16 cellular contexts compared by ENCODE assay signal in the genomic region with DNA sequence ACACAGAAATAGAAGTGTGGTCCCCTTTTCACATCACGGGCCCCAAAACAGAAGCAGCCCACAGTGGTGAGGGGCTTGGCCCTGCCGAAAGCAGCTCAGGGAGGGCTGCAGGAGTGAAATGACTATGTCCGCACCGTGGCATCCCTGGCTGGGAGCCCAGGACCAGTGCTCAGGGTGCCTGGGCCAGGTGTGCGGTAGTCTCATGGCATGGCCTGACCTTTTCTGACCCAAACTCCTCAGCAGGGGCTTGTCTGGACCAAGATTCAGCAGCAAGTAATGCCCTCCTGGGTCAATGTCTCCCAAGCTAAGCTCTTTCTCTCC.
DNase-seq lines count a peak whose midpoint lies in the region; ATAC-seq and TF ChIP-seq lines count a peak whose summit lies in the region.
"Had no signal": no experiment of that assay in that cellular context is flagged by ENCODE, and none has a peak within 500 bp of the region (broad histone marks: within the 10 kb centered on the region; RNA-seq: fewer than 3 reads in every experiment).

No MANE protein-coding gene starts in this region.

- no peaks in the 10 kb centered on the region for H3K36me3 ChIP-seq in HUES6 (ENCODE audit: control insufficient read depth, insufficient read depth, low read length)
- H3K36me3 ChIP-seq in mesendoderm (ENCODE audit: control insufficient read depth, insufficient read depth, low read length): no peaks in the 10 kb centered on the region
- no peaks in the 10 kb centered on the region for H3K36me3 ChIP-seq in tibial artery

- H3K56ac ChIP-seq in mesendoderm (ENCODE audit: low read length): peak overlapping the region; percentile 62

- H3K27me3 ChIP-seq in HUES6 (ENCODE audit: control insufficient read depth, insufficient read depth, low read length) (no peaks in the 10 kb centered on the region), mesendoderm (ENCODE audit: insufficient read depth, low read length, poor library complexity) (no peaks in the 10 kb centered on the region), tibial artery (peaks cover 0 to 13% of the 10 kb centered on the region in 2 donors)

- H2BK5ac ChIP-seq in mesendoderm (ENCODE audit: low read length): peak overlapping the region; percentile 47

- H2AK5ac ChIP-seq in mesendoderm (ENCODE audit: low read length): peak overlapping the region; percentile 88

- H3K9me3 ChIP-seq in HUES6 (ENCODE audit: control insufficient read depth, insufficient read depth, low read depth, low read length) (peaks cover 14% of the 10 kb centered on the region), tibial artery (peaks cover 0 to 5% (median 0%) of the 10 kb centered on the region in 3 donors)

- no peak overlapping the region for H3K4me3 Mint-ChIP-seq in brain
- H3K4me3 Mint-ChIP-seq: B cell; CD4-positive, alpha-beta T cell had no signal

- H3K4me1 Mint-ChIP-seq in brain: peaks cover 32% of the 10 kb centered on the region
- H3K4me1 Mint-ChIP-seq: B cell had no signal

- H3K9ac ChIP-seq in HUES6 (ENCODE audit: low read length): no peak overlapping the region
- peak overlapping the region; percentile 13 for H3K9ac ChIP-seq in mesendoderm (ENCODE audit: low read length)

- peak overlapping the region in 3 of 5 experiments; percentile 42 to 86 (median 69) for H3K27ac Mint-ChIP-seq in brain
- H3K27ac Mint-ChIP-seq: B cell; CD4-positive, alpha-beta T cell had no signal

- no peak overlapping the region for H4K8ac ChIP-seq in mesendoderm (ENCODE audit: low read depth, low read length)

- no peak for DNase-seq in mesendoderm
- DNase-seq in tibial artery: no peak
- DNase-seq in amygdala (lab: John Stamatoyannopoulos, UW): no peak
- DNase-seq: C1 segment of cervical spinal cord; Calu3; CD4-positive, alpha-beta T cell; DMS 273 treated with DMSO at 0.1 percent for 48 hours; GOT3 had no signal

- H3K4me2 ChIP-seq in mesendoderm (ENCODE audit: low read length): no peak overlapping the region

- intact Hi-C loops in tibial artery (cut with DNase I; ENCODE audit: low total_unique reads): no loop called here

- H3K4me1 ChIP-seq in HUES6 (ENCODE audit: control insufficient read depth, insufficient read depth, low read length): peaks cover 33% of the 10 kb centered on the region
- H3K4me1 ChIP-seq in mesendoderm (ENCODE audit: control insufficient read depth, low read depth, low read length): peaks cover 20% of the 10 kb centered on the region
- no peaks in the 10 kb centered on the region for H3K4me1 ChIP-seq in tibial artery

- H3K27me3 Mint-ChIP-seq in brain: peaks cover 3% of the 10 kb centered on the region

- ATAC-seq in GM21423 (IDR thresholded peaks at IDR 0.05; ENCODE audit: unreplicated experiment): no peak
- ATAC-seq in GM18873 (IDR thresholded peaks at IDR 0.05; ENCODE audit: low FRiP score, unreplicated experiment): no peak
- ATAC-seq: GM12878, HCT116, HepG2 had no signal

- WGBS in mesendoderm (ENCODE audit: extremely low coverage, insufficient coverage, low lambda C conversion rate): no CpG with 5 or more reads among the region's 5 CpGs

- peak overlapping the region; percentile 3 for H3K23ac ChIP-seq in mesendoderm (ENCODE audit: low read length)

- H3K36me3 Mint-ChIP-seq in brain: peaks cover 25% of the 10 kb centered on the region

- peak overlapping the region; percentile 16; the same call in 1 of the 2 replicates for H3K4me3 ChIP-seq in HUES6 (ENCODE audit: low read depth, low read length)
- no peak overlapping the region for H3K4me3 ChIP-seq in mesendoderm (ENCODE audit: low read length)
- no peak overlapping the region for H3K4me3 ChIP-seq in tibial artery
- H3K4me3 ChIP-seq: GM12878 had no signal

- H4K5ac ChIP-seq in mesendoderm (ENCODE audit: low read length): no peak overlapping the region

- peak overlapping the region; percentile 38; the same call in 1 of the 2 replicates for H3K27ac ChIP-seq in HUES6 (ENCODE audit: low read depth, low read length)
- peak overlapping the region; percentile 85 for H3K27ac ChIP-seq in mesendoderm (ENCODE audit: low read depth, low read length)
- no peak overlapping the region for H3K27ac ChIP-seq in tibial artery

- no peak for TF ChIP-seq CTCF in brain (conservative IDR thresholded peaks at IDR 0.05)
- TF ChIP-seq CTCF in tibial artery (IDR thresholded peaks at IDR 0.05): no peak

- H2BK120ac ChIP-seq in mesendoderm (ENCODE audit: low read depth, low read length): peak overlapping the region; percentile 84

- H2BK15ac ChIP-seq in mesendoderm (replicated peaks; ENCODE audit: low read depth): peak overlapping the region; percentile 9

- H3K79me2 ChIP-seq in mesendoderm (ENCODE audit: control insufficient read depth, insufficient read depth, low read length): no peaks in the 10 kb centered on the region

- peak overlapping the region; percentile 17 for H3K4ac ChIP-seq in mesendoderm (ENCODE audit: low read depth, low read length)

- peak overlapping the region; percentile 66 for H3K18ac ChIP-seq in mesendoderm (ENCODE audit: low read length)

- H3K9me3 Mint-ChIP-seq in brain: peaks cover 7 to 21% (median 11%) of the 10 kb centered on the region in 5 experiments

- H3K79me1 ChIP-seq in mesendoderm (ENCODE audit: low read length): no peaks in the 10 kb centered on the region

Comparison
In these comparisons a context has a peak if more than half of its experiments do, and no peak if none do; other contexts are left out.
1. H3K27ac ChIP-seq: peak in HUES6 (single experiment) and mesendoderm (single experiment); none in tibial artery (0 of 2).